Comparison of ENCODE assay signal across 5 cellular contexts in genomic region chr10:50661563-50661962, GRCh38. TPM values are rescaled to one million over a fixed set of nuclear protein-coding genes. Genes with fewer than 3 reads are reported as not detected.
A peak's percentile ranks its signal among the peaks of the same experiment; 100 is the strongest.
DNase-seq lines count a peak whose midpoint lies in the region; ATAC-seq, FAIRE-seq and TF ChIP-seq lines count a peak whose summit lies in the region.
"Not testable (repeated sequence)": the region's sequence is repeated elsewhere in the genome, so short reads cannot be mapped to it uniquely, and the experiment has no call there.

No MANE protein-coding gene starts in this region.

- TF ChIP-seq CTCF in GM12878 (IDR thresholded peaks at IDR 0.05 in 2 of 3, conservative IDR thresholded peaks at IDR 0.05 in 1 of 3; ENCODE audit: control insufficient read depth in 2 of 3, extremely low read depth in 1 of 3, insufficient read depth in 1 of 3, low read depth in 3 of 3, low read length in 3 of 3); K562 (IDR thresholded peaks at IDR 0.05 in 2 of 3, conservative IDR thresholded peaks at IDR 0.05 in 1 of 3; ENCODE audit: insufficient read depth in 2 of 3, low read depth in 1 of 3, low read length in 3 of 3); osteocyte (IDR thresholded peaks at IDR 0.05): not testable (repeated sequence)

- SMC1A ChIA-PET in GM12878 (lab: Charles Lee; ENCODE audit: uncharacterized antibody, unreplicated experiment): interaction anchor here (0.8 kb wide), 1 partner anchor 13 kb away, joined by 3 read pairs; no protein-coding TSS in a partner anchor

- H3K9me3 ChIP-seq in T-helper 17 cell (ENCODE audit: control insufficient read depth, low read length, poor library complexity, severe bottlenecking); GM12878 (replicated peaks; ENCODE audit: control insufficient read depth, insufficient read depth, low read length); K562 (replicated peaks; ENCODE audit: control insufficient read depth, insufficient read depth, low read depth, low read length): not testable (repeated sequence)

- not testable (repeated sequence) for H3K36me3 Mint-ChIP-seq in T-helper 17 cell (ENCODE audit: low read depth); osteocyte (ENCODE audit: unreplicated experiment)

- peak overlapping the region; percentile 33 for H3K4me3 Mint-ChIP-seq in T-helper 17 cell
- H3K4me3 Mint-ChIP-seq in osteocyte (ENCODE audit: unreplicated experiment): not testable (repeated sequence)

- not testable (repeated sequence) for ATAC-seq in T-helper 17 cell, GM12878, K562

- POLR2A ChIA-PET in GM12878 (lab: Charles Lee); K562 (lab: Yijun Ruan, JAX): not testable (repeated sequence)

- H3K4me3 ChIP-seq in GM12878, K562: not testable (repeated sequence)

- not testable (repeated sequence) for BruUV-seq in GM12878 (replicated peaks; lab: Mats Ljungman, UMichigan); K562 (replicated peaks; lab: Mats Ljungman, UMichigan)

- H3K9me3 Mint-ChIP-seq in osteocyte (ENCODE audit: unreplicated experiment): not testable (repeated sequence)

- not testable (repeated sequence) for H3K9ac ChIP-seq in GM12878 (ENCODE audit: control insufficient read depth, insufficient read depth, low read length); K562 (ENCODE audit: insufficient read depth in 1 of 2, low read depth in 2 of 2, low read length in 2 of 2)

- RAD21 ChIA-PET in GM12878 (lab: Charles Lee; ENCODE audit: unreplicated experiment): not testable (repeated sequence)

- not testable (repeated sequence) for DNase-seq in GM12891 (ENCODE audit: insufficient read length, low spot score); T-helper 17 cell; GM12878 (ENCODE audit: low read depth, low spot score); K562 (ENCODE audit: extremely low read depth in 1 of 4, low spot score in 3 of 4)
- DNase-seq in osteocyte (ENCODE audit: extremely low spot score, unreplicated experiment): peak; percentile 73

- not testable (repeated sequence) for H3K4me1 Mint-ChIP-seq in T-helper 17 cell; osteocyte (ENCODE audit: unreplicated experiment)

- H3K27me3 Mint-ChIP-seq in T-helper 17 cell: not testable (repeated sequence)
- H3K27me3 Mint-ChIP-seq in osteocyte (ENCODE audit: unreplicated experiment): peaks cover 10% of the 10 kb centered on the region

- 32% methylated on average over 4 of the region's 4 CpGs for WGBS in GM12878 (ENCODE audit: insufficient coverage, insufficient replicate concordance, low lambda C conversion rate, missing lambda C conversion rate)
- 34% methylated on average over 4 of the region's 4 CpGs for WGBS in K562 (ENCODE audit: insufficient coverage, low coverage, missing lambda C conversion rate)

- H3K27ac Mint-ChIP-seq in T-helper 17 cell; osteocyte (ENCODE audit: unreplicated experiment): not testable (repeated sequence)

- TF ChIP-seq POLR2A in GM12891 (IDR thresholded peaks at IDR 0.05; ENCODE audit: low read depth, low read length); GM12878 (IDR thresholded peaks at IDR 0.05; ENCODE audit: low read depth, low read length); K562 (conservative IDR thresholded peaks at IDR 0.05): not testable (repeated sequence)

- H3K4me2 ChIP-seq in GM12878 (ENCODE audit: control insufficient read depth, insufficient read depth); K562 (ENCODE audit: insufficient read depth, low read length): not testable (repeated sequence)

- intact Hi-C loops in GM12878 (cut with micrococcal nuclease; ENCODE audit: unreplicated experiment): loop anchor here (10.0 kb wide), 1 partner anchor 233 kb away; no protein-coding TSS in a partner anchor
- intact Hi-C loops in K562 (cut with micrococcal nuclease): not testable (repeated sequence)

- CTCF ChIA-PET in GM12878 (lab: Yijun Ruan, JAX): interaction anchor here (1.4 to 3.9 kb wide), 2 partner anchors 12 to 250 kb away, joined by 3 to 19 read pairs; no protein-coding TSS in a partner anchor
- CTCF ChIA-PET in K562 (lab: Yijun Ruan, JAX; ENCODE audit: low intra/inter-chr PET ratio): not testable (repeated sequence)

- H3K27ac ChIP-seq in GM12878 (ENCODE audit: control insufficient read depth, insufficient read depth); K562 (ENCODE audit: extremely low read depth, low read depth, low read length): not testable (repeated sequence)

- H3K36me3 ChIP-seq in GM12878 (ENCODE audit: control insufficient read depth in 2 of 2, insufficient read depth in 2 of 2, low read length in 1 of 2); K562 (ENCODE audit: control insufficient read depth, insufficient read depth, low read length): not testable (repeated sequence)

- not testable (repeated sequence) for TF ChIP-seq RAD21 in GM12878 (IDR thresholded peaks at IDR 0.05; ENCODE audit: insufficient read depth, low read depth, low read length); K562 (CRISPR knock-in tag; conservative IDR thresholded peaks at IDR 0.05 in 1 of 2, IDR thresholded peaks at IDR 0.05 in 1 of 2)

- not testable (repeated sequence) for TF ChIP-seq EP300 in GM12878 (IDR thresholded peaks at IDR 0.05; ENCODE audit: borderline replicate concordance in 1 of 2, control insufficient read depth in 1 of 2, low read depth in 2 of 2, low read length in 2 of 2); K562 (IDR thresholded peaks at IDR 0.05; ENCODE audit: low read length)

- in situ Hi-C loops in GM12878 (cut with MboI); K562 (cut with MboI): not testable (repeated sequence)

- H2AFZ ChIP-seq in GM12878 (ENCODE audit: control insufficient read depth, low read depth, low read length): not testable (repeated sequence)
- H2AFZ ChIP-seq in K562 (ENCODE audit: low read depth, low read length): peak overlapping the region; percentile 34

- H4K20me1 ChIP-seq in GM12878 (ENCODE audit: control insufficient read depth, insufficient read depth); K562 (replicated peaks; ENCODE audit: control insufficient read depth, insufficient read depth, low read length): not testable (repeated sequence)

- FAIRE-seq in GM12891 (lab: Jason Lieb, UNC) (peak; percentile 9), GM12878 (lab: Jason Lieb, UNC) (peak; percentile 18)
- not testable (repeated sequence) for FAIRE-seq in K562 (lab: Jason Lieb, UNC)

- H3K4me1 ChIP-seq in GM12878 (ENCODE audit: control insufficient read depth, insufficient read depth, low read length): not testable (repeated sequence)
- H3K4me1 ChIP-seq in K562 (replicated peaks in 1 of 2; ENCODE audit: control insufficient read depth in 2 of 2, insufficient read depth in 2 of 2, low read length in 2 of 2): peaks cover 0 to 16% of the 10 kb centered on the region in 2 experiments; a peak in 3 of 5 replicates

- H3K27me3 ChIP-seq in GM12878 (replicated peaks in 1 of 2; ENCODE audit: control insufficient read depth in 2 of 2, insufficient read depth in 2 of 2, low read length in 1 of 2); K562 (ENCODE audit: control insufficient read depth in 2 of 2, insufficient read depth in 2 of 2, low read length in 2 of 2): not testable (repeated sequence)

- not testable (repeated sequence) for H3K9me1 ChIP-seq in K562 (ENCODE audit: control insufficient read depth, insufficient read depth, low read length)

- H3K79me2 ChIP-seq in GM12878 (ENCODE audit: control insufficient read depth, insufficient read depth, low read length): not testable (repeated sequence)
- peaks cover 35% of the 10 kb centered on the region; the same call in 2 of the 3 replicates for H3K79me2 ChIP-seq in K562 (ENCODE audit: control insufficient read depth, insufficient read depth, low read length)

RNA-seq across cellular contexts. Expression of gene SGMS1, which starts 37.8 kb away (rescaled TPM):
- polyA plus RNA-seq in GM12891 (2012; ENCODE audit: low read depth, missing spikeins): 3.8 TPM
- total RNA-seq in T-helper 17 cell (10 to 100 TPM; 45.3 to 51.3 TPM), GM12878 (2014; rRNA removed) (6.3 and 7.4 TPM in 2 replicates), GM12878 (2014; rRNA removed; fragmentation: Illumina TruSeq; extraction: Trizol) (4.8 and 7.2 TPM in 2 replicates), GM12878 (2021) (3.6 and 5.0 TPM in 2 replicates), K562 (2014; rRNA removed) (187 and 232 TPM in 2 replicates), K562 (2014; rRNA removed; fragmentation: Illumina TruSeq; extraction: Trizol) (82.2 and 82.5 TPM in 2 replicates), K562 (2015; rRNA removed; fragmentation: Illumina TruSeq; extraction: Trizol) (82.3 and 83.8 TPM in 2 replicates), K562 (2021) (91.8 and 94.0 TPM in 2 replicates), osteocyte (20.7 and 21.0 TPM in 2 replicates)
- total RNA-seq in GM12878 (2013; cell fraction: nucleolus; rRNA removed): 31.1 and 32.6 TPM in 2 replicates
- polyA plus RNA-seq in GM12878 (2011; ENCODE audit: low read depth): 7.3 TPM
- polyA plus RNA-seq in GM12878 (2011; rRNA removed) (14.5 and 14.8 TPM in 2 replicates), GM12878 (2014; fragmentation: Illumina TruSeq; extraction: Trizol) (3.5 and 3.6 TPM in 2 replicates), GM12878 (2014; fragmentation: Nextera tagmentation; extraction: Ambion mirVana) (1 to 10 TPM; 1.4 to 1.7 TPM), GM12878 (2014; rRNA removed) (2.5 and 4.4 TPM in 2 replicates), GM12878 (2016; fragmentation: Nextera tagmentation; extraction: Ambion mirVana) (10 to 100 TPM; 10.7 to 11.7 TPM), K562 (2011; rRNA removed) (69.8 and 89.6 TPM in 2 replicates), K562 (2014; fragmentation: Illumina TruSeq; extraction: Trizol) (61.5 and 69.7 TPM in 2 replicates), K562 (2014; fragmentation: Nextera tagmentation; extraction: Ambion mirVana) (10 to 100 TPM; 22.6 to 25.3 TPM), K562 (2014; rRNA removed) (63.2 and 82.2 TPM in 2 replicates)
- 12.2 and 14.7 TPM in 2 replicates for polyA plus RNA-seq in GM12878 (2011; cell fraction: cytosol; rRNA removed)
- polyA plus RNA-seq in GM12878 (2011; cell fraction: nucleus; rRNA removed): 14.2 and 16.5 TPM in 2 replicates
- polyA plus RNA-seq in GM12878 (2012): 9.6 and 14.4 TPM in 2 replicates
- polyA minus RNA-seq in GM12878 (2011; rRNA and poly(A)+ RNA removed): 20.7 and 31.1 TPM in 2 replicates
- 12.2 and 13.7 TPM in 2 replicates for polyA minus RNA-seq in GM12878 (2011; cell fraction: cytosol; rRNA and poly(A)+ RNA removed)
- polyA minus RNA-seq in GM12878 (2011; cell fraction: nucleus; rRNA and poly(A)+ RNA removed): 50.1 and 107 TPM in 2 replicates
- total RNA-seq in K562 (2011; cell fraction: chromatin; rRNA removed; ENCODE audit: low replicate concordance): 267 and 295 TPM in 2 replicates
- 202 and 204 TPM in 2 replicates for total RNA-seq in K562 (2011; cell fraction: nucleolus; rRNA removed)
- total RNA-seq in K562 (2011; cell fraction: nucleoplasm; rRNA removed): 277 and 388 TPM in 2 replicates
- 58.5 and 88.3 TPM in 2 replicates for polyA plus RNA-seq in K562 (2011; cell fraction: cytosol; rRNA removed)
- 74.4 and 107 TPM in 2 replicates for polyA plus RNA-seq in K562 (2011; cell fraction: nucleus; rRNA removed)
- polyA plus RNA-seq in K562 (2012): 27.2 and 40.1 TPM in 2 replicates
- 116 and 125 TPM in 2 replicates for polyA minus RNA-seq in K562 (2011; rRNA and poly(A)+ RNA removed)
- polyA minus RNA-seq in K562 (2011; cell fraction: cytosol; rRNA and poly(A)+ RNA removed): 75.6 and 79.4 TPM in 2 replicates
- polyA minus RNA-seq in K562 (2011; cell fraction: nucleus; rRNA and poly(A)+ RNA removed): 297 and 317 TPM in 2 replicates
